In the genomic region with DNA sequence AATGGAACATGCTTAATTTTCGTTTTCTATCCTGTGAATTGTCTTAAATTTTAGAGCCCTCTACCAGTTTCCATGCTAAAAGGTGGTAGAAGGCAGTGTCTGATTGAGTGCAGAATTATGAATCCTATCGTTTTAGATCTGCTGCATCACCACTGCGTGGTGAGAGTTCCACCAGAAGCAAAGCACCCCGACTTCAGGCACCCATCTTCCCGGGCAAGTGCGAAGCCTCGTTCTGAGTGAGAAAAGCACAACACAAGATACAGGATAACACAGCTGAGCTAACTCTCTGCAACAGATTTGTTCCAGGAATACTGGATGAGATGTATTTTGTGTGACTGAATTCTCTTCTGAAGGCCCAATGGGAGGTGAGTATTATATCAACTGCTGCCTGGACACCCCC, we compare ENCODE assay signal across 31 cellular contexts.
"Had no signal": no experiment of that assay in that cellular context is flagged by ENCODE, and none has a peak within 500 bp of the region (broad histone marks: within the 10 kb centered on the region; RNA-seq: fewer than 3 reads in every experiment).

No MANE protein-coding gene starts in this region.

- H3K4me3 ChIP-seq: adrenal gland, body of pancreas, breast epithelium had no signal

- H3K27ac ChIP-seq: adrenal gland, body of pancreas, brain microvascular endothelial cell, breast epithelium, VCaP had no signal

- H3K36me3 ChIP-seq: adrenal gland, brain microvascular endothelial cell, breast epithelium had no signal

- DNase-seq: activated B cell treated with CpG ODN at 0.5 μM for 24 hours; activated CD4-positive, alpha-beta memory T cell treated with anti-CD3 and anti-CD28 coated beads for 36 hours; activated CD4-positive, alpha-beta T cell treated with anti-CD3 and anti-CD28 coated beads for 4 hours; activated CD4-positive, alpha-beta T cell treated with anti-CD3 and anti-CD28 coated beads, Interleukin-2, amount 10 ng/mL, durations not matched to agents 24 days and 14 days; activated CD4-positive, alpha-beta T cell treated with anti-CD3 and anti-CD28 coated beads, Interleukin-2, amount 50 U/mL, for 1 hour; activated CD4-positive, alpha-beta T cell treated with anti-CD3 and anti-CD28 coated beads, Interleukin-2, amount 50 U/mL, for 4 hours; activated CD4-positive, CD25-positive, alpha-beta regulatory T cell treated with anti-CD3 and anti-CD28 coated beads, Interleukin-2, amount 50 U/mL, for 72 hours; activated CD8-positive, alpha-beta memory T cell treated with anti-CD3 and anti-CD28 coated beads, Interleukin-2, amount 50 U/mL, for 4 hours; activated CD8-positive, alpha-beta T cell treated with anti-CD3 and anti-CD28 coated beads for 36 hours; activated effector memory CD4-positive, alpha-beta T cell treated with anti-CD3 and anti-CD28 coated beads, Interleukin-2, amount 50 U/mL, for 16 hours; activated gamma-delta T cell treated with Interleukin-2 at 50 U/mL for 16 hours; activated naive CD4-positive, alpha-beta T cell; activated naive CD4-positive, alpha-beta T cell treated with anti-CD3 and anti-CD28 coated beads for 36 hours; activated naive CD4-positive, alpha-beta T cell treated with anti-CD3 and anti-CD28 coated beads, Interleukin-2, amount 50 U/mL, for 16 hours; activated naive CD8-positive, alpha-beta T cell treated with anti-CD3 and anti-CD28 coated beads for 36 hours; activated T-cell treated with anti-CD3 and anti-CD28 coated beads for 4 hours; activated T-cell treated with anti-CD3 and anti-CD28 coated beads, Interleukin-2, amount 50 U/mL, for 1 hour; activated T-cell treated with anti-CD3 and anti-CD28 coated beads, Interleukin-2, amount 50 U/mL, for 4 hours; activated T-cell treated with anti-CD3 and anti-CD28 coated beads, Interleukin-2, amount 50 U/mL, for 72 hours; adrenal gland; amniotic stem cell; aorta; body of pancreas; brain microvascular endothelial cell; central memory CD4-positive, alpha-beta T cell; T-helper 2 cell; T-helper 9 cell had no signal

- H3K27me3 ChIP-seq: adrenal gland, body of pancreas, brain microvascular endothelial cell had no signal

- H3K9me3 ChIP-seq: adrenal gland, body of pancreas, breast epithelium had no signal

- H3K4me1 ChIP-seq: adrenal gland, body of pancreas, breast epithelium had no signal

- ATAC-seq: activated CD8-positive, alpha-beta T cell treated with anti-CD3 and anti-CD28 coated beads for 36 hours; activated naive CD4-positive, alpha-beta T cell treated with anti-CD3 and anti-CD28 coated beads, Interleukin-2, amount 50 U/mL, for 72 hours; activated T-cell treated with anti-CD3 and anti-CD28 coated beads, Interleukin-2, amount 50 U/mL, for 4 hours; activated T-cell treated with anti-CD3 and anti-CD28 coated beads, Interleukin-2, amount 50 U/mL, for 72 hours; activated T-helper 17 cell treated with anti-CD3 and anti-CD28 coated beads, Interleukin-2, amount 50 U/mL, for 72 hours; body of pancreas had no signal
